In the genomic region with DNA sequence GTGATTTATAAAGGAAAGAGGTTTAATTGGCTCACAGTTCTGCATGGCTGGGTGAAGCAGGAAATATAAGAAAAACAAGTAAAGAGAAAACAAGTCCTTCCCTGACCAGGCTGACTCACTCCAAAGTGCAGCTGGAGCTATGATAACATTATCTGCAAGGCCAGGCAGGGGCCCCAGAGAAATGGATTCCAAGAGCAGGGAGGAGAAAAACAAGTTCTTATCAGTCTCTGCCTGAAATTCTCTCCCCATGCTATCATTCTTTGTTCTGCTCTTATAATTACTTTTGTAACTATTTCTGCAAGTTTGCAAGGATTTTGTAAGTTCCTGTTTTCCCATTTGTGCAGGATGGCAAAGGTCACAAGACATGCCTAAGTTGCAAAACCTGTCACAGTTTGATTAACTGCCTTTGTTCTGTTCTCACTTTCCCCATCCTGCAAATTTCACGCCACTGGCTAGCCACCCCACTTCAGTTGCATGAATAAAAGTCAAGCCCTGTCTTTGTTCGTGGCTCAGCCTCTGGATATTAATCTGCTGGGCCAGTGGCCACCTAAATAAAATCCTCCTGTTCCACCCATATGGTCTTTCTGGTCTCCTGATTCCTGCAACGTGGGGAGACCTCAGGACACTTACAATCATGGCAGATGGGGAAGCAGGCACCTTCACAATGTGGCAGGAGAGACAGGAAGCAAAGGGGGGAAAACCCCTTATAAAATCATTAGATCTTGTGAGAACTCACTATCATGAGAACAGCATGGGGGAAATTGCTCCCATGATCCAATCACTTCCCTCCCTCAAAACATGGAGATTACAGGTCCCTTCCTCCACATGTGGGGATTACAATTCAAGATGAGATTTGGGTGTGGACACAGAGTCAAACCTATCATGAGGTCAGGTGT, we compare ENCODE assay signal across 10 cellular contexts. TPM values are rescaled to one million over a fixed set of nuclear protein-coding genes. Genes with fewer than 3 reads are reported as not detected.
A peak's percentile ranks its signal among the peaks of the same experiment; 100 is the strongest.
DNase-seq lines count a peak whose midpoint lies in the region; ATAC-seq and TF ChIP-seq lines count a peak whose summit lies in the region.
"Had no signal": no experiment of that assay in that cellular context is flagged by ENCODE, and none has a peak within 500 bp of the region (broad histone marks: within the 10 kb centered on the region; RNA-seq: fewer than 3 reads in every experiment).

No MANE protein-coding gene starts in this region.

- DNase-seq in DMS153 (lab: John Stamatoyannopoulos, UW), result peak; percentile 12
- no peak for DNase-seq in DMS153 treated with DMSO at 0.1 percent for 48 hours (lab: John Stamatoyannopoulos, UW; ENCODE audit: unreplicated experiment)
- DNase-seq in colonic mucosa, result peak; percentile 71
- peak; percentile 60 to 86 for DNase-seq in uterus
- DNase-seq in cerebellar nuclear complex (lab: John Stamatoyannopoulos, UW), result no peak
- DNase-seq in activated CD4-positive, alpha-beta T cell treated with anti-CD3 and anti-CD28 coated beads for 4 hours, result no peak
- DNase-seq: T-helper 2 cell had no signal

- TF ChIP-seq CTCF in colonic mucosa (IDR thresholded peaks at IDR 0.05), result no peak
- TF ChIP-seq CTCF in liver (IDR thresholded peaks at IDR 0.05; ENCODE audit: low read depth, low read length, missing input control), result no peak
- TF ChIP-seq CTCF in uterus (IDR thresholded peaks at IDR 0.05), result no peak

- H3K4me1 ChIP-seq in colonic mucosa (peaks cover 3% of the 10 kb centered on the region), liver (ENCODE audit: control insufficient read depth in 4 of 4, insufficient read depth in 4 of 4, low read length in 3 of 4) (peaks cover 3 to 15% (median 8%) of the 10 kb centered on the region in 4 donors), uterus (peaks cover 0 to 9% of the 10 kb centered on the region in 2 donors)

- WGBS in liver, result 25% methylated on average over 3 of the region's 3 CpGs

- no peak for ATAC-seq in GM19035 (IDR thresholded peaks at IDR 0.05; ENCODE audit: unreplicated experiment)

- no peak for TF ChIP-seq POLR2A in uterus (IDR thresholded peaks at IDR 0.05)

- intact Hi-C loops in colonic mucosa (cut with DNase I), result no loop called here
- intact Hi-C loops in uterus (cut with DNase I; ENCODE audit: low total_unique reads), result no loop called here

- peak in 1 of 2 donors; percentile 32 for TF ChIP-seq RAD21 in liver (IDR thresholded peaks at IDR 0.05)

- no peak overlapping the region for H3K4me3 ChIP-seq in colonic mucosa
- H3K4me3 ChIP-seq in liver (ENCODE audit: low read depth in 1 of 3, low read length in 3 of 3), result no peak overlapping the region
- no peak overlapping the region for H3K4me3 ChIP-seq in uterus

- no peaks in the 10 kb centered on the region for H3K36me3 ChIP-seq in colonic mucosa
- peaks cover 0 to 16% (median 6%) of the 10 kb centered on the region in 4 donors for H3K36me3 ChIP-seq in liver (ENCODE audit: control insufficient read depth in 4 of 4, insufficient read depth in 3 of 4, low read depth in 1 of 4, low read length in 3 of 4)
- H3K36me3 ChIP-seq in uterus, result no peaks in the 10 kb centered on the region

- H3K27me3 ChIP-seq in colonic mucosa (no peaks in the 10 kb centered on the region), liver (ENCODE audit: control insufficient read depth in 4 of 4, insufficient read depth in 4 of 4, low read length in 3 of 4) (no peaks in the 10 kb centered on the region), uterus (no peaks in the 10 kb centered on the region)

- H3K27ac ChIP-seq in colonic mucosa, result peak overlapping the region; percentile 72
- H3K27ac ChIP-seq in liver (ENCODE audit: low read depth in 1 of 2, low read length in 2 of 2), result peak overlapping the region; percentile 38 to 58
- peak overlapping the region; percentile 67 to 70 for H3K27ac ChIP-seq in uterus
- H3K27ac ChIP-seq: 22Rv1 had no signal

- H3K9me3 ChIP-seq in colonic mucosa (no peaks in the 10 kb centered on the region), liver (ENCODE audit: control insufficient read depth in 4 of 4, low read length in 3 of 4) (no peaks in the 10 kb centered on the region), uterus (peaks cover 0 to 9% of the 10 kb centered on the region in 2 donors)

- no peak overlapping the region for H3K9ac ChIP-seq in colonic mucosa (ENCODE audit: low read depth in 2 of 2, low read length in 2 of 2)
- H3K9ac ChIP-seq in liver (ENCODE audit: low read depth in 1 of 2, low read length in 2 of 2), result no peak overlapping the region

TF ChIP-seq in liver, 16 proteins besides CTCF, POLR2A, EP300 and RAD21:
- TF ChIP-seq FOXA1 (IDR thresholded peaks at IDR 0.05) (no peak), REST (IDR thresholded peaks at IDR 0.05) (no peak), SP1 (IDR thresholded peaks at IDR 0.05) (peak; percentile 72), JUND (IDR thresholded peaks at IDR 0.05) (peak; percentile 53 to 80), YY1 (IDR thresholded peaks at IDR 0.05) (peak; percentile 79), HNF4G (IDR thresholded peaks at IDR 0.05) (peak; percentile 51), NR2F2 (IDR thresholded peaks at IDR 0.05) (peak; percentile 91), HNF4A (conservative IDR thresholded peaks at IDR 0.05) (peak; percentile 87 to 88), EGR1 (IDR thresholded peaks at IDR 0.05; ENCODE audit: low read depth in 2 of 2) (no peak), FOXA2 (IDR thresholded peaks at IDR 0.05) (no peak), RXRA (IDR thresholded peaks at IDR 0.05) (peak; percentile 43 to 47)
- TF ChIP-seq, protein P1, sequence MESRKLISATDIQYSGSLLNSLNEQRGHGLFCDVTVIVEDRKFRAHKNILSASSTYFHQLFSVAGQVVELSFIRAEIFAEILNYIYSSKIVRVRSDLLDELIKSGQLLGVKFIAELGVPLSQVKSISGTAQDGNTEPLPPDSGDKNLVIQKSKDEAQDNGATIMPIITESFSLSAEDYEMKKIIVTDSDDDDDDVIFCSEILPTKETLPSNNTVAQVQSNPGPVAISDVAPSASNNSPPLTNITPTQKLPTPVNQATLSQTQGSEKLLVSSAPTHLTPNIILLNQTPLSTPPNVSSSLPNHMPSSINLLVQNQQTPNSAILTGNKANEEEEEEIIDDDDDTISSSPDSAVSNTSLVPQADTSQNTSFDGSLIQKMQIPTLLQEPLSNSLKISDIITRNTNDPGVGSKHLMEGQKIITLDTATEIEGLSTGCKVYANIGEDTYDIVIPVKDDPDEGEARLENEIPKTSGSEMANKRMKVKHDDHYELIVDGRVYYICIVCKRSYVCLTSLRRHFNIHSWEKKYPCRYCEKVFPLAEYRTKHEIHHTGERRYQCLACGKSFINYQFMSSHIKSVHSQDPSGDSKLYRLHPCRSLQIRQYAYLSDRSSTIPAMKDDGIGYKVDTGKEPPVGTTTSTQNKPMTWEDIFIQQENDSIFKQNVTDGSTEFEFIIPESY (IDR thresholded peaks at IDR 0.05), result peak; percentile 22
- TF ChIP-seq, protein P2, sequence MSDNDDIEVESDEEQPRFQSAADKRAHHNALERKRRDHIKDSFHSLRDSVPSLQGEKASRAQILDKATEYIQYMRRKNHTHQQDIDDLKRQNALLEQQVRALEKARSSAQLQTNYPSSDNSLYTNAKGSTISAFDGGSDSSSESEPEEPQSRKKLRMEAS (IDR thresholded peaks at IDR 0.05), result peak; percentile 31

RNA-seq across cellular contexts. Expression of gene ABCA9, which starts 13.1 kb away (rescaled TPM):
- total RNA-seq in colonic mucosa, result 1 to 10 TPM in 1 of 2 donors, under 1 TPM in 1; 0.54 to 2.5 TPM
- 10 to 100 TPM in 1 of 2 donors, 1 to 10 TPM in 1; 6.7 to 18.9 TPM for total RNA-seq in liver
- 1 to 10 TPM; 1.4 to 5.1 TPM for polyA plus RNA-seq in liver
- total RNA-seq in uterus, result 10 to 100 TPM in 3 of 4 donors, 1 to 10 TPM in 1; 8.2 to 32.1 (median 18.4) TPM

Comparison
In these comparisons a context has a peak if more than half of its experiments do, and no peak if none do; other contexts are left out.
1. DNase-seq: peak in DMS153 (single experiment), colonic mucosa (single experiment) and uterus (2 of 2); none in DMS153 treated with DMSO at 0.1 percent for 48 hours (single experiment), cerebellar nuclear complex (0 of 2) and activated CD4-positive, alpha-beta T cell treated with anti-CD3 and anti-CD28 coated beads for 4 hours (0 of 2).
2. Peak in every context shown above with its lines, with median percentiles within 50 percentile points of each other: H3K27ac ChIP-seq.